In genomic region chr2:11681722-11682589, GRCh38 we compare ENCODE assay signal across 8 cellular contexts. TPM values are rescaled to one million over a fixed set of nuclear protein-coding genes. Genes with fewer than 3 reads are reported as not detected.
DNase-seq lines count a peak whose midpoint lies in the region; ATAC-seq lines count a peak whose summit lies in the region.

No MANE protein-coding gene starts in this region.

- H3K36me3 ChIP-seq in HAP-1 (replicated peaks): no peaks in the 10 kb centered on the region

- H3K4me1 ChIP-seq in HAP-1: no peaks in the 10 kb centered on the region

- in situ Hi-C loops in HAP-1 (cut with MboI; ENCODE audit: low sequenced_read_pairs): no loop called here

- ATAC-seq in esophagus mucosa (peak; percentile 68), sciatic nerve (no peak), HG02610 (IDR thresholded peaks at IDR 0.05; ENCODE audit: unreplicated experiment) (no peak)

- H3K27me3 ChIP-seq in HAP-1 (ENCODE audit: low read depth): peaks cover 16% of the 10 kb centered on the region

- intact Hi-C loops in posterior vena cava (cut with DNase I): loop anchor here in 1 of 2 donors (5.0 kb wide), 1 partner anchor 350 kb away; no protein-coding TSS in a partner anchor
- intact Hi-C loops in sciatic nerve (cut with DNase I): no loop called here

- H3K4me3 ChIP-seq in HAP-1: no peak overlapping the region

- DNase-seq in COLO829 (ENCODE audit: low spot score): peak; percentile 88
- peak; percentile 17 to 75 for DNase-seq in HAP-1 (ENCODE audit: low spot score in 2 of 2)
- DNase-seq in NCI-H510A treated with DMSO at 0.1 percent for 48 hours (lab: John Stamatoyannopoulos, UW): peak; percentile 83
- peak; percentile 88 for DNase-seq in activated CD8-positive, alpha-beta memory T cell treated with anti-CD3 and anti-CD28 coated beads, Interleukin-2, amount 50 U/mL, for 48 hours
- peak; percentile 67 for DNase-seq in posterior vena cava (ENCODE audit: low spot score)
- DNase-seq in sciatic nerve (ENCODE audit: low spot score): no peak

- no peaks in the 10 kb centered on the region for H3K9me3 ChIP-seq in HAP-1

RNA-seq across cellular contexts. Expression of gene NTSR2, which starts 12.0 kb away (rescaled TPM):
- total RNA-seq in esophagus mucosa (not detected), posterior vena cava (not detected), sciatic nerve (not detected)
